In the genomic region with DNA sequence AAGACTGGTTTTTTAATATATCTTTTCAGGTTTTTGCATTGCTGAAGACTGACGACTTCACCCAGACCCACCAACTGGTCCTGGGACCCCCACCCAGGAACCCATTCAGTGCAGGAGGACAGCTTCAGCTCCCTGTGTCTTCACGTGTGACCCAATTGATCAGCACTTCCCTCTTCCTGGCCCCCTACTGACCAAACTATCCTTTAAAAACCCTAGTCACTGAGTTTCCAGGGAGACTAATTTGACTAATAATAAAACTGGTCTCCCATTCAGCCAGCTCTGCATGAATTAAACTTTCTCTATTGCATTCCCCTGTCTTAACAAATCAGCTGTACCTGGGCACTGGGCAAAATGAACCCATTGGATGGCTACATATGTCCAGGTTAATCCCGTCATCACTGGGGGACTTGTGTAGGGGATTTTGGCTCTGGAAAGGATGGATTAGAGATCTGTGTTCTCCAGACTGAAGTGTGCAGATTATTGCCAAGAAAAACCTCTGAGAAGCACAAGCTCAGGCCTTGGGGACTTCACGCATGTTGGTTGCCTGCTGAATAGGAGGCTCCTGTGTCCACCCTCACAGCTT, we compare ENCODE assay signal across 21 cellular contexts.
"Had no signal": no experiment of that assay in that cellular context is flagged by ENCODE, and none has a peak within 500 bp of the region (broad histone marks: within the 10 kb centered on the region; RNA-seq: fewer than 3 reads in every experiment).

No MANE protein-coding gene starts in this region.

- H3K4me3 ChIP-seq: colonic mucosa, heart left ventricle, left ventricle myocardium inferior, lower lobe of right lung, pancreas had no signal

- H3K36me3 ChIP-seq: colonic mucosa, heart left ventricle, left ventricle myocardium inferior, lower lobe of right lung, pancreas had no signal

- H3K4me3 Mint-ChIP-seq: memory B cell; natural killer cell treated with Interleukin-12 subunit alpha and Interleukin-12 subunit beta and Interleukin-15 and Interleukin-18, amount 100 ng/mL, for 72 hours had no signal

- H3K36me3 Mint-ChIP-seq: memory B cell; natural killer cell treated with Interleukin-12 subunit alpha and Interleukin-12 subunit beta and Interleukin-15 and Interleukin-18, amount 100 ng/mL, for 72 hours had no signal

- H3K4me1 ChIP-seq: colonic mucosa, heart left ventricle, left ventricle myocardium inferior, lower lobe of right lung, pancreas had no signal

- H3K27me3 Mint-ChIP-seq: progenitor cell of endocrine pancreas had no signal

- H3K27ac ChIP-seq: colonic mucosa, heart left ventricle, left ventricle myocardium inferior, lower lobe of right lung, pancreas had no signal

- H3K4me1 Mint-ChIP-seq: memory B cell had no signal

- H3K27me3 ChIP-seq: colonic mucosa had no signal

- H3K27ac Mint-ChIP-seq: memory B cell; natural killer cell treated with Interleukin-12 subunit alpha and Interleukin-12 subunit beta and Interleukin-15 and Interleukin-18, amount 100 ng/mL, for 72 hours; progenitor cell of endocrine pancreas had no signal

- DNase-seq: colonic mucosa; dermis blood vessel endothelial cell; heart left ventricle; hippocampal formation; kidney; left cardiac atrium; left ventricle myocardium inferior; lower lobe of right lung; midbrain; occipital lobe; pancreas; right cardiac atrium; small intestine; stimulated activated CD4-positive, alpha-beta T cell treated with anti-CD3 and anti-CD28 coated beads, Interleukin-12 subunit alpha, Interleukin-12 subunit beta, amount 100 ng/mL, for 4 hours; stimulated activated CD4-positive, alpha-beta T cell treated with anti-CD3 and anti-CD28 coated beads, Interleukin-2, amount 100 ng/mL, for 48 hours; stimulated activated naive CD4-positive, alpha-beta T cell treated with Interleukin-2 at 50 U/mL for 16 hours; trophoblast cell had no signal

- H3K9me3 Mint-ChIP-seq: memory B cell; natural killer cell treated with Interleukin-12 subunit alpha and Interleukin-12 subunit beta and Interleukin-15 and Interleukin-18, amount 100 ng/mL, for 72 hours had no signal

- H3K9me3 ChIP-seq: colonic mucosa, heart left ventricle, left ventricle myocardium inferior, lower lobe of right lung, pancreas had no signal

- ATAC-seq: esophagus mucosa; heart left ventricle; left cardiac atrium; lower lobe of right lung; natural killer cell treated with Interleukin-12 subunit alpha and Interleukin-12 subunit beta and Interleukin-15 and Interleukin-18, amount 100 ng/mL, for 72 hours; pancreas; right cardiac atrium had no signal
